Comparison of ENCODE assay signal across 7 cellular contexts in genomic region chr4:49129870-49130269, GRCh38.
A peak's percentile ranks its signal among the peaks of the same experiment; 100 is the strongest.
DNase-seq lines count a peak whose midpoint lies in the region; ATAC-seq, FAIRE-seq and TF ChIP-seq lines count a peak whose summit lies in the region.
"Not testable (repeated sequence)": the region's sequence is repeated elsewhere in the genome, so short reads cannot be mapped to it uniquely, and the experiment has no call there.

No MANE protein-coding gene starts in this region.

- not testable (repeated sequence) for H3K4me1 ChIP-seq in gastroesophageal sphincter; lung (ENCODE audit: control insufficient read depth in 2 of 2, insufficient read depth in 2 of 2, low read length in 2 of 2); pancreas; thoracic aorta (ENCODE audit: control insufficient read depth in 1 of 2, low read depth in 2 of 2)

- FAIRE-seq in pancreas (lab: Jason Lieb, UNC): not testable (repeated sequence)

- H3K4me3 ChIP-seq in gastroesophageal sphincter, lung, pancreas, thoracic aorta: not testable (repeated sequence)

- DNase-seq in left ventricle myocardium superior; lung (ENCODE audit: low spot score); pancreas; thoracic aorta (ENCODE audit: low spot score): not testable (repeated sequence)

- H3K27me3 ChIP-seq in gastroesophageal sphincter; lung (ENCODE audit: control insufficient read depth, insufficient read depth); pancreas; thoracic aorta (replicated peaks; ENCODE audit: insufficient read depth): not testable (repeated sequence)

- H3K36me3 ChIP-seq in gastroesophageal sphincter; lung (ENCODE audit: control insufficient read depth in 2 of 2, insufficient read depth in 2 of 2, low read length in 2 of 2); pancreas; thoracic aorta: not testable (repeated sequence)

- ATAC-seq in GM18867 (IDR thresholded peaks at IDR 0.05; ENCODE audit: unreplicated experiment) (peak; percentile 39), SK-N-SH treated with all-trans-retinoic acid at 6 μM for 48 hours (peak; percentile 34; the same call in 1 of the 3 replicates), gastroesophageal sphincter (peak; percentile 60), left ventricle myocardium superior (peak; percentile 61), lung (ENCODE audit: insufficient read depth, low FRiP score) (peak; percentile 38), pancreas (peak in 3 of 4 donors; percentile 32 to 56 (median 40)), thoracic aorta (ENCODE audit: insufficient number of reproducible peaks, low FRiP score, low read depth) (peak; percentile 69)

- not testable (repeated sequence) for TF ChIP-seq CTCF in gastroesophageal sphincter (IDR thresholded peaks at IDR 0.05); lung (IDR thresholded peaks at IDR 0.05; ENCODE audit: control extremely low read depth, extremely low read depth); pancreas (IDR thresholded peaks at IDR 0.05); thoracic aorta (IDR thresholded peaks at IDR 0.05)

- TF ChIP-seq POLR2A in gastroesophageal sphincter (IDR thresholded peaks at IDR 0.05): not testable (repeated sequence)

- intact Hi-C loops in left ventricle myocardium superior (cut with micrococcal nuclease); pancreas (cut with DNase I): not testable (repeated sequence)

- 80% methylated on average over 2 of the region's 8 CpGs; no CpG with 5 or more reads in 1 of the 2 donors for WGBS in gastroesophageal sphincter (ENCODE audit: low coverage in 1 of 2), 2 donors
- WGBS in lung, 2 donors: 49 to 76% methylated on average over 4 to 7 of the region's 8 CpGs
- 52 to 69% methylated on average over 7 to 8 of the region's 8 CpGs for WGBS in pancreas, 2 donors

- H3K9me3 ChIP-seq in gastroesophageal sphincter; lung (ENCODE audit: control insufficient read depth in 2 of 2, insufficient read depth in 1 of 2, low read length in 1 of 2); pancreas; thoracic aorta: not testable (repeated sequence)

- H3K27ac ChIP-seq in gastroesophageal sphincter; lung (ENCODE audit: low read depth in 1 of 2, low read length in 1 of 2); pancreas; thoracic aorta: not testable (repeated sequence)

- not testable (repeated sequence) for TF ChIP-seq EP300 in gastroesophageal sphincter (IDR thresholded peaks at IDR 0.05)
